Comparison of ENCODE assay signal across 8 cellular contexts in genomic region chr19:17687857-17688784, GRCh38. TPM values are rescaled to one million over a fixed set of nuclear protein-coding genes. Genes with fewer than 3 reads are reported as not detected.
DNase-seq lines count a peak whose midpoint lies in the region; ATAC-seq and TF ChIP-seq lines count a peak whose summit lies in the region.

TSS of gene UNC13A (minus strand) at chr19:17688354. CDS start at chr19:17688199, 155 bp downstream.

- POLR2A ChIA-PET in activated CD4-positive, alpha-beta memory T cell treated with anti-CD3 and anti-CD28 coated beads for 36 hours (lab: Charles Lee), result no interaction called here

- no peak within 1 kb of the TSS for H3K4me3 ChIP-seq in upper lobe of right lung

- no peaks in the 10 kb centered on the region for H3K9me3 Mint-ChIP-seq in activated CD4-positive, alpha-beta memory T cell treated with anti-CD3 and anti-CD28 coated beads for 36 hours

- H3K4me3 Mint-ChIP-seq in activated CD4-positive, alpha-beta memory T cell treated with anti-CD3 and anti-CD28 coated beads for 36 hours, result no peak within 1 kb of the TSS

- H3K4me1 ChIP-seq in upper lobe of right lung, result peaks cover 15% of the 10 kb centered on the region

- H3K27ac Mint-ChIP-seq in activated CD4-positive, alpha-beta memory T cell treated with anti-CD3 and anti-CD28 coated beads for 36 hours, result no peak within 1 kb of the TSS

- H3K27ac ChIP-seq in upper lobe of right lung, result no peak within 1 kb of the TSS

- no peaks in the 10 kb centered on the region for H3K9me3 ChIP-seq in upper lobe of right lung

- no peak for TF ChIP-seq CTCF in upper lobe of right lung (IDR thresholded peaks at IDR 0.05)

- H3K4me1 Mint-ChIP-seq in activated CD4-positive, alpha-beta memory T cell treated with anti-CD3 and anti-CD28 coated beads for 36 hours (ENCODE audit: low read depth), result peaks cover 9% of the 10 kb centered on the region

- intact Hi-C loops in activated CD4-positive, alpha-beta memory T cell treated with anti-CD3 and anti-CD28 coated beads for 36 hours (cut with micrococcal nuclease), result no loop called here
- intact Hi-C loops in upper lobe of right lung (cut with DNase I), result no loop called here

- H3K36me3 ChIP-seq in upper lobe of right lung, result no peaks in the 10 kb centered on the region

- peak; percentile 56 for DNase-seq in EH (ENCODE audit: low read depth)
- DNase-seq in NCI-H146 (lab: John Stamatoyannopoulos, UW), result peak; percentile 76
- peak; percentile 62 for DNase-seq in activated CD4-positive, alpha-beta memory T cell treated with anti-CD3 and anti-CD28 coated beads for 36 hours
- DNase-seq in ecto neural progenitor cell (ENCODE audit: low spot score), result peak; percentile 93
- peak; percentile 30 for DNase-seq in mucosa of gallbladder (ENCODE audit: low spot score)
- peak; percentile 69 for DNase-seq in upper lobe of right lung

- peaks cover 52% of the 10 kb centered on the region for H3K27me3 Mint-ChIP-seq in activated CD4-positive, alpha-beta memory T cell treated with anti-CD3 and anti-CD28 coated beads for 36 hours

- CTCF ChIA-PET in activated CD4-positive, alpha-beta memory T cell treated with anti-CD3 and anti-CD28 coated beads for 36 hours (lab: Charles Lee), result interaction anchor here (1.1 kb wide), 1 partner anchor 192 kb away, joined by 3 read pairs; no protein-coding TSS in a partner anchor

- H3K27me3 ChIP-seq in upper lobe of right lung, result peaks cover 36% of the 10 kb centered on the region

- ATAC-seq in upper lobe of right lung (peak; percentile 77), GM18870 (IDR thresholded peaks at IDR 0.05; ENCODE audit: unreplicated experiment) (no peak), GM21423 (IDR thresholded peaks at IDR 0.05; ENCODE audit: unreplicated experiment) (no peak)

- no peaks in the 10 kb centered on the region for H3K36me3 Mint-ChIP-seq in activated CD4-positive, alpha-beta memory T cell treated with anti-CD3 and anti-CD28 coated beads for 36 hours

RNA-seq across cellular contexts. Expression of gene UNC13A, which starts in this region (rescaled TPM):
- total RNA-seq in activated CD4-positive, alpha-beta memory T cell treated with anti-CD3 and anti-CD28 coated beads for 36 hours, result under 1 TPM; 0.02 TPM
- total RNA-seq in mucosa of gallbladder (0.78 TPM), upper lobe of right lung (0.41 TPM)

Comparison
In these comparisons a context has a peak if more than half of its experiments do, and no peak if none do; other contexts are left out.
1. Peak in DNase-seq in activated CD4-positive, alpha-beta memory T cell treated with anti-CD3 and anti-CD28 coated beads for 36 hours; RNA of the gene not detected or under 1 TPM.
2. Peak in DNase-seq in mucosa of gallbladder; RNA of the gene not detected or under 1 TPM.
3. Peak in DNase-seq and ATAC-seq in upper lobe of right lung; RNA of the gene not detected or under 1 TPM.
4. DNase-seq: peak in every context shown above with its lines; median percentile 93 in ecto neural progenitor cell; 76 in NCI-H146; 69 in upper lobe of right lung; 62 in activated CD4-positive, alpha-beta memory T cell treated with anti-CD3 and anti-CD28 coated beads for 36 hours; 56 in EH; 30 in mucosa of gallbladder.